Comparison of ENCODE assay signal across 8 cellular contexts in genomic region chr4:52643846-52644245, GRCh38. TPM values are rescaled to one million over a fixed set of nuclear protein-coding genes. Genes with fewer than 3 reads are reported as not detected.
A peak's percentile ranks its signal among the peaks of the same experiment; 100 is the strongest.
DNase-seq lines count a peak whose midpoint lies in the region; ATAC-seq, FAIRE-seq and TF ChIP-seq lines count a peak whose summit lies in the region.

No MANE protein-coding gene starts in this region.

- H3K9me3 ChIP-seq in MG63 (no peaks in the 10 kb centered on the region), H1 (ENCODE audit: insufficient read depth in 2 of 2, low read depth in 1 of 2, low read length in 1 of 2) (no peaks in the 10 kb centered on the region), psoas muscle (no peaks in the 10 kb centered on the region)

- H3K4me1 ChIP-seq in H1 (replicated peaks in 1 of 4; ENCODE audit: control insufficient read depth in 3 of 4, insufficient read depth in 4 of 4, low read length in 3 of 4) (peaks cover 1 to 17% (median 5%) of the 10 kb centered on the region in 4 experiments; a peak in 4 of 7 replicates), psoas muscle (peaks cover 43% of the 10 kb centered on the region)

- no peak overlapping the region for H2BK20ac ChIP-seq in H1 (ENCODE audit: low read length)

- no peak overlapping the region for H3K4me3 ChIP-seq in MG63
- no peak overlapping the region for H3K4me3 ChIP-seq in H1 (ENCODE audit: extremely low read depth in 1 of 4, insufficient read depth in 2 of 4, low read depth in 3 of 4, low read length in 4 of 4)
- H3K4me3 ChIP-seq in psoas muscle, result no peak overlapping the region

- ATAC-seq in psoas muscle, result peak; percentile 81 to 97 (median 92)
- ATAC-seq in activated CD8-positive, alpha-beta memory T cell treated with anti-CD3 and anti-CD28 coated beads, Interleukin-2, amount 10 ng/mL, durations not matched to agents 7 days and 5 days, result no peak
- no peak for ATAC-seq in effector memory CD8-positive, alpha-beta T cell (replicated peaks)

- H2BK5ac ChIP-seq in H1 (ENCODE audit: low read depth, low read length), result no peak overlapping the region

- H2AK5ac ChIP-seq in H1 (ENCODE audit: low read depth, low read length), result no peak overlapping the region

- H2AFZ ChIP-seq in H1 (ENCODE audit: low read length), result no peak overlapping the region

- no peak overlapping the region for H2BK120ac ChIP-seq in H1 (replicated peaks; ENCODE audit: low read depth, low read length)

- no peak for TF ChIP-seq EP300 in H1 (IDR thresholded peaks at IDR 0.05; ENCODE audit: borderline replicate concordance in 1 of 2, low read depth in 2 of 2, low read length in 2 of 2)

- H3K23ac ChIP-seq in H1 (ENCODE audit: insufficient read length), result no peak overlapping the region

- peaks cover 11% of the 10 kb centered on the region for H3K79me1 ChIP-seq in H1 (ENCODE audit: low read depth, low read length)

- peaks cover 2% of the 10 kb centered on the region for H3K36me3 Mint-ChIP-seq in activated CD8-positive, alpha-beta memory T cell treated with anti-CD3 and anti-CD28 coated beads, Interleukin-2, amount 10 ng/mL, durations not matched to agents 7 days and 5 days
- H3K36me3 Mint-ChIP-seq in effector memory CD8-positive, alpha-beta T cell (ENCODE audit: insufficient read depth), result no peaks in the 10 kb centered on the region

- H3K4me3 Mint-ChIP-seq in activated CD8-positive, alpha-beta memory T cell treated with anti-CD3 and anti-CD28 coated beads, Interleukin-2, amount 10 ng/mL, durations not matched to agents 7 days and 5 days, result no peak overlapping the region
- no peak overlapping the region for H3K4me3 Mint-ChIP-seq in effector memory CD8-positive, alpha-beta T cell

- CTCF ChIA-PET in H1 (lab: Charles Lee; ENCODE audit: partially characterized antibody), result interaction anchor here (0.6 to 1.8 kb wide), 3 partner anchors 14 to 98 kb away, joined by 3 to 5 read pairs (median 4); no protein-coding TSS in a partner anchor
- CTCF ChIA-PET in activated CD8-positive, alpha-beta memory T cell treated with anti-CD3 and anti-CD28 coated beads, Interleukin-2, amount 10 ng/mL, durations not matched to agents 7 days and 5 days (lab: Charles Lee), result no interaction called here

- 84% methylated on average over 4 of the region's 4 CpGs; no CpG with 5 or more reads in 1 of the 2 experiments for WGBS in H1 (ENCODE audit: extremely low coverage in 1 of 2, insufficient coverage in 1 of 2, insufficient read length in 1 of 2, insufficient replicate concordance in 2 of 2, low coverage in 1 of 2, low lambda C conversion rate in 2 of 2, missing lambda C conversion rate in 1 of 2), 2 experiments
- WGBS in psoas muscle, 3 donors, result 8 to 13% (median 10%) methylated on average over 4 of the region's 4 CpGs

- intact Hi-C loops in psoas muscle (cut with DNase I), result no loop called here

- H4K8ac ChIP-seq in H1 (ENCODE audit: extremely low read depth, insufficient read depth, low read length), result no peak overlapping the region

- no peak for TF ChIP-seq POLR2A in H1 (IDR thresholded peaks at IDR 0.05; ENCODE audit: control extremely low read depth in 1 of 2, low read depth in 2 of 2, low read length in 2 of 2)

- no peak overlapping the region for H3K14ac ChIP-seq in H1 (ENCODE audit: insufficient read length)

- DNase-seq in GM19239 (ENCODE audit: insufficient read length, low spot score) (no peak), MG63 (peak; percentile 99), H1 (ENCODE audit: low read depth in 1 of 2, low spot score in 2 of 2) (no peak), psoas muscle (peak; percentile 78), cortex of kidney (lab: John Stamatoyannopoulos, UW) (no peak), NCI-H146 (lab: John Stamatoyannopoulos, UW) (no peak)
- no peak for DNase-seq in activated CD8-positive, alpha-beta memory T cell treated with anti-CD3 and anti-CD28 coated beads, Interleukin-2, amount 10 ng/mL, durations not matched to agents 7 days and 5 days
- no peak for DNase-seq in effector memory CD8-positive, alpha-beta T cell

- POLR2A ChIA-PET in H1 (lab: Charles Lee; ENCODE audit: partially characterized antibody), result interaction anchor here (1.0 to 2.1 kb wide), 5 partner anchors 12 to 70 kb away, joined by 3 to 9 read pairs (median 4); no protein-coding TSS in a partner anchor

- H3K9me3 Mint-ChIP-seq in activated CD8-positive, alpha-beta memory T cell treated with anti-CD3 and anti-CD28 coated beads, Interleukin-2, amount 10 ng/mL, durations not matched to agents 7 days and 5 days (ENCODE audit: low read depth), result peaks cover 3% of the 10 kb centered on the region
- no peaks in the 10 kb centered on the region for H3K9me3 Mint-ChIP-seq in effector memory CD8-positive, alpha-beta T cell

- H4K20me1 ChIP-seq in H1 (replicated peaks in 1 of 2; ENCODE audit: control insufficient read depth in 1 of 2, insufficient read depth in 2 of 2, low read length in 2 of 2), result peaks cover 13 to 33% of the 10 kb centered on the region in 2 experiments

- TF ChIP-seq RAD21 in H1 (IDR thresholded peaks at IDR 0.05 in 1 of 2, conservative IDR thresholded peaks at IDR 0.05 in 1 of 2; ENCODE audit: low read depth in 2 of 2, low read length in 2 of 2), result no peak

- no peak overlapping the region for H4K5ac ChIP-seq in H1 (ENCODE audit: insufficient read length, low read depth, low read length)

- FAIRE-seq in GM19239 (lab: Jason Lieb, UNC) (peak; percentile 37), H1 (lab: Jason Lieb, UNC) (peak; percentile 19)

- peaks cover 25% of the 10 kb centered on the region for H3K4me1 Mint-ChIP-seq in activated CD8-positive, alpha-beta memory T cell treated with anti-CD3 and anti-CD28 coated beads, Interleukin-2, amount 10 ng/mL, durations not matched to agents 7 days and 5 days
- H3K4me1 Mint-ChIP-seq in effector memory CD8-positive, alpha-beta T cell (ENCODE audit: low read depth in 2 of 2), result peaks cover 24 to 25% of the 10 kb centered on the region in 2 donors

- no peak overlapping the region for H3K4ac ChIP-seq in H1 (replicated peaks; ENCODE audit: insufficient read length, low read depth, low read length)

- H3K27ac Mint-ChIP-seq in activated CD8-positive, alpha-beta memory T cell treated with anti-CD3 and anti-CD28 coated beads, Interleukin-2, amount 10 ng/mL, durations not matched to agents 7 days and 5 days, result no peak overlapping the region
- no peak overlapping the region for H3K27ac Mint-ChIP-seq in effector memory CD8-positive, alpha-beta T cell

- no peak overlapping the region for H3K9ac ChIP-seq in H1 (replicated peaks in 1 of 4; ENCODE audit: extremely low read depth in 1 of 4, low read depth in 3 of 4, low read length in 3 of 4)

- H3K56ac ChIP-seq in H1 (replicated peaks; ENCODE audit: insufficient read length, low read depth, low read length), result no peak overlapping the region

- peaks cover 5% of the 10 kb centered on the region for H3K27me3 Mint-ChIP-seq in activated CD8-positive, alpha-beta memory T cell treated with anti-CD3 and anti-CD28 coated beads, Interleukin-2, amount 10 ng/mL, durations not matched to agents 7 days and 5 days
- no peaks in the 10 kb centered on the region for H3K27me3 Mint-ChIP-seq in effector memory CD8-positive, alpha-beta T cell

- H3K18ac ChIP-seq in H1 (ENCODE audit: extremely low read depth, low read length), result no peak overlapping the region

- TF ChIP-seq CTCF in H1 (IDR thresholded peaks at IDR 0.05; ENCODE audit: control extremely low read depth in 1 of 3, insufficient read depth in 1 of 3, low read depth in 1 of 3, low read length in 3 of 3), result no peak
- no peak for TF ChIP-seq CTCF in psoas muscle (IDR thresholded peaks at IDR 0.05)

- no peak overlapping the region for H3K4me2 ChIP-seq in H1 (ENCODE audit: insufficient read depth in 1 of 2, low read depth in 2 of 2, low read length in 2 of 2)

- H3K36me3 ChIP-seq in MG63, result no peaks in the 10 kb centered on the region
- H3K36me3 ChIP-seq in H1 (ENCODE audit: control insufficient read depth in 2 of 4, insufficient read depth in 4 of 4, low read length in 3 of 4), result peaks cover 0 to 5% (median 0%) of the 10 kb centered on the region in 4 experiments; a peak in 2 of 8 replicates
- no peaks in the 10 kb centered on the region for H3K36me3 ChIP-seq in psoas muscle (ENCODE audit: insufficient read depth in 1 of 2, low read depth in 1 of 2)

- H3K27ac ChIP-seq in H1 (ENCODE audit: low read depth, low read length) (no peak overlapping the region), psoas muscle (no peak overlapping the region)

- H2BK12ac ChIP-seq in H1 (ENCODE audit: low read depth, low read length), result no peak overlapping the region

- H2BK15ac ChIP-seq in H1 (ENCODE audit: low read length), result no peak overlapping the region

- H3K27me3 ChIP-seq in MG63 (no peaks in the 10 kb centered on the region), H1 (replicated peaks in 1 of 4; ENCODE audit: control insufficient read depth in 3 of 4, extremely low read depth in 1 of 4, insufficient read depth in 3 of 4, low read length in 3 of 4) (no peaks in the 10 kb centered on the region), psoas muscle (ENCODE audit: insufficient read depth in 3 of 3, low read length in 2 of 3) (no peaks in the 10 kb centered on the region)

- peaks cover 34 to 100% of the 10 kb centered on the region in 2 experiments for H3K79me2 ChIP-seq in H1 (ENCODE audit: control insufficient read depth in 1 of 2, insufficient read depth in 2 of 2, low read length in 2 of 2)

- H4K91ac ChIP-seq in H1 (replicated peaks; ENCODE audit: insufficient read length, low read length), result no peak overlapping the region

- H3K23me2 ChIP-seq in H1 (ENCODE audit: low read depth, low read length), result no peaks in the 10 kb centered on the region

TF ChIP-seq in H1, 55 proteins besides CTCF, POLR2A, EP300 and RAD21 (continues in another document):
- TF ChIP-seq GABPA (IDR thresholded peaks at IDR 0.05; ENCODE audit: borderline replicate concordance, insufficient read depth, low read length), result no peak
- no peak for TF ChIP-seq YY1 (IDR thresholded peaks at IDR 0.05; ENCODE audit: low read depth, low read length)
- TF ChIP-seq MAFK (IDR thresholded peaks at IDR 0.05; ENCODE audit: low read depth, low read length), result no peak
- TF ChIP-seq POLR2AphosphoS5 (IDR thresholded peaks at IDR 0.05; ENCODE audit: low read depth, low read length), result no peak

RNA-seq across cellular contexts. Expression of gene USP46, which starts 15.3 kb away (rescaled TPM):
- total RNA-seq in MG63 (2014; rRNA removed; shearing (Covaris generic); ENCODE audit: low replicate concordance), result 14.6 and 28.2 TPM in 2 replicates
- total RNA-seq in H1 (2021; fragmentation: NEBNext Ultra II Directional; extraction: Animal tissue kit (Norgen Biotek cat#: 25700)), result 53.4 and 62.4 TPM in 2 replicates
- polyA plus RNA-seq in H1 (2011; rRNA removed) (6.3 and 10.6 TPM in 2 replicates), psoas muscle (10 to 100 TPM in 1 of 3 donors, 1 to 10 TPM in 2; 3.0 to 13.0 (median 3.0) TPM)
- 11.6 TPM for polyA plus RNA-seq in H1 (2011; cell fraction: cytosol; rRNA removed)
- polyA plus RNA-seq in H1 (2011; cell fraction: nucleus; rRNA removed), result 12.2 TPM
- polyA plus RNA-seq in H1 (2012, experiment 1 of 2), result 17.4 to 32.6 TPM (median 22.0 TPM) in 4 replicates
- polyA plus RNA-seq in H1 (2012, experiment 2 of 2), result 2.5 TPM
- polyA plus RNA-seq in H1 (2013, experiment 1 of 2), result 32.9 TPM
- polyA plus RNA-seq in H1 (2013, experiment 2 of 2), result 32.3 TPM
- polyA minus RNA-seq in H1 (2011; rRNA and poly(A)+ RNA removed), result 75.7 and 77.0 TPM in 2 replicates
- 23.9 TPM for polyA minus RNA-seq in H1 (2011; cell fraction: cytosol; rRNA and poly(A)+ RNA removed)
- polyA minus RNA-seq in H1 (2011; cell fraction: nucleus; rRNA and poly(A)+ RNA removed), result 50.0 TPM
- 10 to 100 TPM; 12.4 to 28.2 (median 21.3) TPM for total RNA-seq in psoas muscle
- total RNA-seq in activated CD8-positive, alpha-beta memory T cell treated with anti-CD3 and anti-CD28 coated beads, Interleukin-2, amount 10 ng/mL, durations not matched to agents 7 days and 5 days, result 10 to 100 TPM in 1 of 2 experiments, 1 to 10 TPM in 1; 7.7 to 12.9 TPM

Comparison
In these comparisons a context has a peak if more than half of its experiments do, and no peak if none do; other contexts are left out.
1. DNase-seq: peak in MG63 (single experiment) and psoas muscle (2 of 2); none in GM19239 (single experiment), H1 (0 of 2), activated CD8-positive, alpha-beta memory T cell treated with anti-CD3 and anti-CD28 coated beads, Interleukin-2, amount 10 ng/mL, durations not matched to agents 7 days and 5 days (single experiment), cortex of kidney (single experiment), NCI-H146 (single experiment) and effector memory CD8-positive, alpha-beta T cell (0 of 3).
2. ATAC-seq: peak in psoas muscle (4 of 4); none in activated CD8-positive, alpha-beta memory T cell treated with anti-CD3 and anti-CD28 coated beads, Interleukin-2, amount 10 ng/mL, durations not matched to agents 7 days and 5 days (single experiment) and effector memory CD8-positive, alpha-beta T cell (single experiment).